12 cellular contexts compared by ENCODE assay signal in genomic region chr4:87032884-87033533, GRCh38.
A peak's percentile ranks its signal among the peaks of the same experiment; 100 is the strongest.
DNase-seq lines count a peak whose midpoint lies in the region; ATAC-seq, FAIRE-seq and TF ChIP-seq lines count a peak whose summit lies in the region.
"Had no signal": no experiment of that assay in that cellular context is flagged by ENCODE, and none has a peak within 500 bp of the region (broad histone marks: within the 10 kb centered on the region; RNA-seq: fewer than 3 reads in every experiment).

No MANE protein-coding gene starts in this region.

- ATAC-seq in lung (ENCODE audit: insufficient read depth, low FRiP score), result peak; percentile 14
- ATAC-seq in thoracic aorta (ENCODE audit: insufficient number of reproducible peaks, low FRiP score, low read depth), result no peak
- no peak for ATAC-seq in GM19467 (IDR thresholded peaks at IDR 0.05; ENCODE audit: unreplicated experiment)
- no peak for ATAC-seq in HG02981 (IDR thresholded peaks at IDR 0.05; ENCODE audit: unreplicated experiment)
- ATAC-seq in effector memory CD8-positive, alpha-beta T cell (replicated peaks), result no peak

- H4K91ac ChIP-seq in H1 (replicated peaks; ENCODE audit: insufficient read length, low read length), result no peak overlapping the region

- H3K36me3 ChIP-seq in H1 (ENCODE audit: control insufficient read depth in 2 of 4, insufficient read depth in 4 of 4, low read length in 3 of 4), result no peaks in the 10 kb centered on the region
- H3K36me3 ChIP-seq in lung (ENCODE audit: control insufficient read depth in 2 of 2, insufficient read depth in 2 of 2, low read length in 2 of 2), result no peaks in the 10 kb centered on the region
- H3K36me3 ChIP-seq in thoracic aorta, result no peaks in the 10 kb centered on the region

- no peak overlapping the region for H3K18ac ChIP-seq in H1 (ENCODE audit: extremely low read depth, low read length)

- no peak for TF ChIP-seq POLR2A in H1 (IDR thresholded peaks at IDR 0.05; ENCODE audit: control extremely low read depth in 1 of 2, low read depth in 2 of 2, low read length in 2 of 2)

- H4K8ac ChIP-seq in H1 (ENCODE audit: extremely low read depth, insufficient read depth, low read length), result no peak overlapping the region; the same call in 1 of the 2 replicates

- peaks cover 25 to 49% of the 10 kb centered on the region in 2 donors for H3K4me1 Mint-ChIP-seq in effector memory CD8-positive, alpha-beta T cell (ENCODE audit: low read depth in 2 of 2)

- no peak overlapping the region for H2BK120ac ChIP-seq in H1 (replicated peaks; ENCODE audit: low read depth, low read length)

- no peak for FAIRE-seq in H1 (lab: Jason Lieb, UNC)
- FAIRE-seq: GM12892 had no signal

- H3K4ac ChIP-seq in H1 (replicated peaks; ENCODE audit: insufficient read length, low read depth, low read length), result no peak overlapping the region

- no peak overlapping the region for H3K9ac ChIP-seq in H1 (replicated peaks in 1 of 4; ENCODE audit: extremely low read depth in 1 of 4, low read depth in 3 of 4, low read length in 3 of 4)

- TF ChIP-seq EP300 in H1 (IDR thresholded peaks at IDR 0.05; ENCODE audit: borderline replicate concordance in 1 of 2, low read depth in 2 of 2, low read length in 2 of 2), result no peak

- POLR2A ChIA-PET in H1 (lab: Charles Lee; ENCODE audit: partially characterized antibody), result interaction anchor here (0.7 to 2.2 kb wide), 10 partner anchors 9 to 73 kb away, joined by 3 to 10 read pairs (median 3); no protein-coding TSS in a partner anchor

- 73% methylated on average over 3 of the region's 3 CpGs; no CpG with 5 or more reads in 1 of the 2 experiments for WGBS in H1 (ENCODE audit: extremely low coverage in 1 of 2, insufficient coverage in 1 of 2, insufficient read length in 1 of 2, insufficient replicate concordance in 2 of 2, low coverage in 1 of 2, low lambda C conversion rate in 2 of 2, missing lambda C conversion rate in 1 of 2), 2 experiments
- 62 to 77% methylated on average over 3 of the region's 3 CpGs for WGBS in lung, 2 donors

- H3K4me2 ChIP-seq in H1 (ENCODE audit: insufficient read depth in 1 of 2, low read depth in 2 of 2, low read length in 2 of 2), result no peak overlapping the region

- no peak overlapping the region for H3K56ac ChIP-seq in H1 (replicated peaks; ENCODE audit: insufficient read length, low read depth, low read length)

- peaks cover 3% of the 10 kb centered on the region for H3K36me3 Mint-ChIP-seq in effector memory CD8-positive, alpha-beta T cell (ENCODE audit: insufficient read depth)

- peaks cover 2% of the 10 kb centered on the region; the same call in 1 of the 2 replicates for H3K79me1 ChIP-seq in H1 (ENCODE audit: low read depth, low read length)

- no peak overlapping the region for H2BK20ac ChIP-seq in H1 (ENCODE audit: low read length)

- H3K79me2 ChIP-seq in H1 (ENCODE audit: control insufficient read depth in 1 of 2, insufficient read depth in 2 of 2, low read length in 2 of 2), result peaks cover 9 to 98% of the 10 kb centered on the region in 2 experiments

- H3K27me3 ChIP-seq in H1 (replicated peaks in 1 of 4; ENCODE audit: control insufficient read depth in 3 of 4, extremely low read depth in 1 of 4, insufficient read depth in 3 of 4, low read length in 3 of 4) (no peaks in the 10 kb centered on the region), lung (ENCODE audit: control insufficient read depth, insufficient read depth) (no peaks in the 10 kb centered on the region), thoracic aorta (replicated peaks; ENCODE audit: insufficient read depth) (no peaks in the 10 kb centered on the region)

- H3K9me3 Mint-ChIP-seq in effector memory CD8-positive, alpha-beta T cell, result no peaks in the 10 kb centered on the region
- H3K9me3 Mint-ChIP-seq: T-helper 1 cell treated with Interleukin-12 subunit alpha and Interleukin-12 subunit beta and Interleukin-4 antibody, amounts not matched to agents 30 μg/mL and 1 μg/mL, for 36 hours had no signal

- H3K27ac ChIP-seq in H1 (ENCODE audit: low read depth, low read length) (no peak overlapping the region), lung (ENCODE audit: low read depth in 1 of 2, low read length in 1 of 2) (peak overlapping the region in 1 of 2 donors; percentile 79), thoracic aorta (peak overlapping the region; percentile 3 to 44)

- no peak overlapping the region for H2AFZ ChIP-seq in H1 (ENCODE audit: low read length)

- no peaks in the 10 kb centered on the region for H3K27me3 Mint-ChIP-seq in effector memory CD8-positive, alpha-beta T cell

- H3K4me3 ChIP-seq in H1 (ENCODE audit: extremely low read depth in 1 of 4, insufficient read depth in 2 of 4, low read depth in 3 of 4, low read length in 4 of 4) (no peak overlapping the region), lung (no peak overlapping the region), thoracic aorta (peak overlapping the region; percentile 39)

- H4K20me1 ChIP-seq in H1 (replicated peaks in 1 of 2; ENCODE audit: control insufficient read depth in 1 of 2, insufficient read depth in 2 of 2, low read length in 2 of 2), result peaks cover 24 to 31% of the 10 kb centered on the region in 2 experiments

- no peak overlapping the region for H2AK5ac ChIP-seq in H1 (ENCODE audit: low read depth, low read length)

- H2BK5ac ChIP-seq in H1 (ENCODE audit: low read depth, low read length), result peak overlapping the region; percentile 38; the same call in 1 of the 2 replicates

- H3K14ac ChIP-seq in H1 (ENCODE audit: insufficient read length), result no peak overlapping the region

- no peak for TF ChIP-seq RAD21 in H1 (IDR thresholded peaks at IDR 0.05 in 1 of 2, conservative IDR thresholded peaks at IDR 0.05 in 1 of 2; ENCODE audit: low read depth in 2 of 2, low read length in 2 of 2)

- no peak overlapping the region for H3K23ac ChIP-seq in H1 (ENCODE audit: insufficient read length)

- TF ChIP-seq CTCF in H1 (IDR thresholded peaks at IDR 0.05; ENCODE audit: control extremely low read depth in 1 of 3, insufficient read depth in 1 of 3, low read depth in 1 of 3, low read length in 3 of 3) (no peak), lung (IDR thresholded peaks at IDR 0.05; ENCODE audit: control extremely low read depth, extremely low read depth) (no peak), thoracic aorta (IDR thresholded peaks at IDR 0.05) (no peak)

- H3K4me1 ChIP-seq in H1 (replicated peaks in 1 of 4; ENCODE audit: control insufficient read depth in 3 of 4, insufficient read depth in 4 of 4, low read length in 3 of 4) (peaks cover 8 to 27% (median 18%) of the 10 kb centered on the region in 4 experiments; a peak in 6 of 7 replicates), lung (ENCODE audit: control insufficient read depth in 2 of 2, insufficient read depth in 2 of 2, low read length in 2 of 2) (peaks cover 18 to 73% of the 10 kb centered on the region in 2 donors), thoracic aorta (ENCODE audit: control insufficient read depth in 1 of 2, low read depth in 2 of 2) (peaks cover 72 to 92% of the 10 kb centered on the region in 2 donors)

- DNase-seq in M059J (ENCODE audit: low read depth), result peak; percentile 48
- DNase-seq in H1 (ENCODE audit: low read depth in 1 of 2, low spot score in 2 of 2), result no peak
- no peak for DNase-seq in lung (ENCODE audit: low spot score)
- no peak for DNase-seq in thoracic aorta (ENCODE audit: low spot score)
- no peak for DNase-seq in LoVo (ENCODE audit: low spot score)
- DNase-seq in effector memory CD8-positive, alpha-beta T cell, result no peak
- DNase-seq: activated gamma-delta T cell, NCI-H2029 treated with DMSO at 0.1 percent for 48 hours had no signal

- H3K23me2 ChIP-seq in H1 (ENCODE audit: low read depth, low read length), result peaks cover 2% of the 10 kb centered on the region; the same call in 1 of the 2 replicates

- CTCF ChIA-PET in H1 (lab: Charles Lee; ENCODE audit: partially characterized antibody), result interaction anchor here (0.6 to 1.6 kb wide), 6 partner anchors 15 to 170 kb away, joined by 3 to 9 read pairs (median 4); no protein-coding TSS in a partner anchor

- no peak overlapping the region for H2BK12ac ChIP-seq in H1 (ENCODE audit: low read depth, low read length)

- no peak overlapping the region; the same call in 1 of the 2 replicates for H2BK15ac ChIP-seq in H1 (ENCODE audit: low read length)

- H3K9me3 ChIP-seq in H1 (ENCODE audit: insufficient read depth in 2 of 2, low read depth in 1 of 2, low read length in 1 of 2), result no peaks in the 10 kb centered on the region
- H3K9me3 ChIP-seq in lung (ENCODE audit: control insufficient read depth in 2 of 2, insufficient read depth in 1 of 2, low read length in 1 of 2), result no peaks in the 10 kb centered on the region
- no peaks in the 10 kb centered on the region for H3K9me3 ChIP-seq in thoracic aorta

- H3K27ac Mint-ChIP-seq in effector memory CD8-positive, alpha-beta T cell, result no peak overlapping the region
- H3K27ac Mint-ChIP-seq: T-helper 1 cell treated with Interleukin-12 subunit alpha and Interleukin-12 subunit beta and Interleukin-4 antibody, amounts not matched to agents 30 μg/mL and 1 μg/mL, for 36 hours had no signal

- H4K5ac ChIP-seq in H1 (ENCODE audit: insufficient read length, low read depth, low read length), result peak overlapping the region; percentile 17

- no peak overlapping the region for H3K4me3 Mint-ChIP-seq in effector memory CD8-positive, alpha-beta T cell
- H3K4me3 Mint-ChIP-seq: T-helper 1 cell treated with Interleukin-12 subunit alpha and Interleukin-12 subunit beta and Interleukin-4 antibody, amounts not matched to agents 30 μg/mL and 1 μg/mL, for 36 hours had no signal
